9 cellular contexts compared by ENCODE assay signal in the genomic region with DNA sequence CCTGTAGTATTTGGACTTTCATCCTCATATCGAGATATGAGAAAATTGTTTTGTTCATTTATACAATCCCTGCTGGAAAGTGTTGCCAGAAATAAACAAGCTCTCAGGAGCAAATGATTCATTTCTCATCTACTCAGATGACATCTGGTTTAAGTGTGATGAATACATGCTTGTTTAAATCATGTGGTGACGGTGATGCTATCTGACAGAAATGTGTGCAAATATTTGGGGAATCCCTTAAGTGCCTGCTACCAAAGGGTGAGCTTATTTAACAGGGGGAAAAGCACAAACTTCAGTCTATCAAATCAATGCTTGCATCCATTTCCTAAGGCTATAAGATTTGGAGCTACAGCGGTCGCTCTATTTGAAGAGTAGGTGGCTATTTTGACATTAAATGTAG.
DNase-seq lines count a peak whose midpoint lies in the region; ATAC-seq and TF ChIP-seq lines count a peak whose summit lies in the region.
"Had no signal": no experiment of that assay in that cellular context is flagged by ENCODE, and none has a peak within 500 bp of the region (broad histone marks: within the 10 kb centered on the region; RNA-seq: fewer than 3 reads in every experiment).

No MANE protein-coding gene starts in this region.

- peaks cover 13% of the 10 kb centered on the region for H3K4me1 ChIP-seq in skeletal muscle satellite cell (ENCODE audit: control insufficient read depth, insufficient read depth, low read length)

- H3K4me2 ChIP-seq in skeletal muscle satellite cell (ENCODE audit: low read length): peak overlapping the region; percentile 31

- DNase-seq in GM04504 (ENCODE audit: low read depth) (peak; percentile 4), RWPE1 (ENCODE audit: low spot score) (peak; percentile 38), fibroblast of the conjunctiva (ENCODE audit: low read depth) (peak; percentile 45), CD1c-positive myeloid dendritic cell (ENCODE audit: extremely low spot score) (no peak), H7 (no peak)
- DNase-seq: activated CD4-positive, alpha-beta T cell treated with anti-CD3 and anti-CD28 coated beads for 4 hours had no signal

- CTCF ChIA-PET in RWPE1 (lab: Yijun Ruan, JAX): interaction anchor here (0.6 kb wide), 1 partner anchor 23 kb away, joined by 4 read pairs; no protein-coding TSS in a partner anchor

- POLR2A ChIA-PET in RWPE1 (lab: Yijun Ruan, JAX; ENCODE audit: low non-redundant PET): no interaction called here

- H3K27ac ChIP-seq in RWPE1: no peak overlapping the region
- H3K27ac ChIP-seq: right atrium auricular region had no signal

- H3K4me3 ChIP-seq in skeletal muscle satellite cell (ENCODE audit: low read length) (peak overlapping the region; percentile 11), H7 (ENCODE audit: insufficient read depth, low read depth, low read length) (no peak overlapping the region)
- H3K4me3 ChIP-seq: right atrium auricular region had no signal

- no peak for ATAC-seq in GM18502 (IDR thresholded peaks at IDR 0.05; ENCODE audit: poor library complexity, unreplicated experiment)

- H3K36me3 ChIP-seq in skeletal muscle satellite cell (ENCODE audit: insufficient read depth, low read length) (no peaks in the 10 kb centered on the region), H7 (replicated peaks; ENCODE audit: control insufficient read depth, insufficient read depth, low read length) (no peaks in the 10 kb centered on the region)
- H3K36me3 ChIP-seq: right atrium auricular region had no signal

- H3K9ac ChIP-seq in skeletal muscle satellite cell (ENCODE audit: low read depth, low read length): peak overlapping the region; percentile 49

- no peaks in the 10 kb centered on the region for H3K9me3 ChIP-seq in skeletal muscle satellite cell (replicated peaks; ENCODE audit: low read length)
- H3K9me3 ChIP-seq: right atrium auricular region had no signal

- H3K27me3 ChIP-seq in skeletal muscle satellite cell (ENCODE audit: control insufficient read depth, insufficient read depth, low read length) (no peaks in the 10 kb centered on the region), H7 (ENCODE audit: control insufficient read depth, insufficient read depth, low read length) (no peaks in the 10 kb centered on the region)
- H3K27me3 ChIP-seq: right atrium auricular region had no signal

- TF ChIP-seq CTCF in RWPE1 (conservative IDR thresholded peaks at IDR 0.05; ENCODE audit: low read depth): no peak

Comparison
In these comparisons a context has a peak if more than half of its experiments do, and no peak if none do; other contexts are left out.
1. DNase-seq: peak in GM04504 (single experiment), RWPE1 (single experiment) and fibroblast of the conjunctiva (single experiment); none in CD1c-positive myeloid dendritic cell (single experiment) and H7 (single experiment).